Comparison of ENCODE assay signal across 8 cellular contexts in genomic region chr2:216829533-216829932, GRCh38. TPM values are rescaled to one million over a fixed set of nuclear protein-coding genes. Genes with fewer than 3 reads are reported as not detected.
A peak's percentile ranks its signal among the peaks of the same experiment; 100 is the strongest.
DNase-seq lines count a peak whose midpoint lies in the region; ATAC-seq and TF ChIP-seq lines count a peak whose summit lies in the region.

No MANE protein-coding gene starts in this region.

- ATAC-seq in HG03045 (IDR thresholded peaks at IDR 0.05; ENCODE audit: unreplicated experiment) (no peak), GM18517 (IDR thresholded peaks at IDR 0.05; ENCODE audit: unreplicated experiment) (no peak)

- H2AFZ ChIP-seq in fibroblast of lung (ENCODE audit: low read length), result no peak overlapping the region

- no peak for TF ChIP-seq CTCF in fibroblast of lung (conservative IDR thresholded peaks at IDR 0.05 in 1 of 2, IDR thresholded peaks at IDR 0.05 in 1 of 2; ENCODE audit: low read depth in 1 of 2, low read length in 2 of 2)

- no peak overlapping the region for H3K4me3 ChIP-seq in fibroblast of lung (replicated peaks in 1 of 4; ENCODE audit: control extremely low read depth in 1 of 4, insufficient read depth in 1 of 4, low read depth in 3 of 4, low read length in 4 of 4)

- no peaks in the 10 kb centered on the region for H3K79me2 ChIP-seq in fibroblast of lung (ENCODE audit: control insufficient read depth, insufficient read depth, low read length)

- peak; percentile 62 for DNase-seq in Daoy (ENCODE audit: low read depth)
- peak; percentile 30 for DNase-seq in NCI-H345 treated with DMSO at 0.1 percent for 48 hours (lab: John Stamatoyannopoulos, UW; ENCODE audit: unreplicated experiment)
- DNase-seq in fibroblast of lung (ENCODE audit: low read depth in 2 of 2), result peak; percentile 41 to 70
- peak; percentile 2 for DNase-seq in non-pigmented ciliary epithelial cell (ENCODE audit: low read depth)
- DNase-seq in SKM-1 treated with dmso at 0.1 percent for 144 hours (lab: John Stamatoyannopoulos, UW; ENCODE audit: unreplicated experiment), result no peak
- no peak for DNase-seq in retina

- no peaks in the 10 kb centered on the region for H3K4me1 ChIP-seq in fibroblast of lung (ENCODE audit: control insufficient read depth, extremely low read depth, insufficient read depth, low read length)

- H3K27me3 ChIP-seq in fibroblast of lung (ENCODE audit: control insufficient read depth, insufficient read depth, low read length), result peaks cover 8% of the 10 kb centered on the region

- H3K4me2 ChIP-seq in fibroblast of lung (ENCODE audit: extremely low read depth, insufficient read depth, low read length), result no peak overlapping the region

- H3K9ac ChIP-seq in fibroblast of lung (ENCODE audit: insufficient read depth, low read length), result no peak overlapping the region

- no peaks in the 10 kb centered on the region for H4K20me1 ChIP-seq in fibroblast of lung (ENCODE audit: control insufficient read depth, extremely low read depth, insufficient read depth, low read length)

- H3K36me3 ChIP-seq in fibroblast of lung (ENCODE audit: control insufficient read depth, insufficient read depth, low read length), result no peaks in the 10 kb centered on the region

- H3K27ac ChIP-seq in fibroblast of lung (ENCODE audit: insufficient read depth, low read length), result no peak overlapping the region

- no peaks in the 10 kb centered on the region for H3K9me3 ChIP-seq in fibroblast of lung (ENCODE audit: control insufficient read depth, insufficient read depth, low read depth, low read length)

RNA-seq across cellular contexts. Expression of gene TNP1, which starts 30.3 kb away (rescaled TPM):
- total RNA-seq in Daoy (2014; rRNA removed; shearing (Covaris generic)), result not detected in 2 replicates
- total RNA-seq in fibroblast of lung, result not detected in 2 replicates
- polyA plus RNA-seq in fibroblast of lung, result not detected in 2 replicates
- not detected in 2 replicates for polyA plus RNA-seq in fibroblast of lung (2012)
- polyA minus RNA-seq in fibroblast of lung (ENCODE audit: low replicate concordance), result not detected in 2 replicates

Comparison
In these comparisons a context has a peak if more than half of its experiments do, and no peak if none do; other contexts are left out.
1. DNase-seq: peak in Daoy (single experiment), NCI-H345 treated with DMSO at 0.1 percent for 48 hours (single experiment), fibroblast of lung (2 of 2) and non-pigmented ciliary epithelial cell (single experiment); none in SKM-1 treated with dmso at 0.1 percent for 144 hours (single experiment) and retina (single experiment).